29 cellular contexts compared by ENCODE assay signal in the genomic region with DNA sequence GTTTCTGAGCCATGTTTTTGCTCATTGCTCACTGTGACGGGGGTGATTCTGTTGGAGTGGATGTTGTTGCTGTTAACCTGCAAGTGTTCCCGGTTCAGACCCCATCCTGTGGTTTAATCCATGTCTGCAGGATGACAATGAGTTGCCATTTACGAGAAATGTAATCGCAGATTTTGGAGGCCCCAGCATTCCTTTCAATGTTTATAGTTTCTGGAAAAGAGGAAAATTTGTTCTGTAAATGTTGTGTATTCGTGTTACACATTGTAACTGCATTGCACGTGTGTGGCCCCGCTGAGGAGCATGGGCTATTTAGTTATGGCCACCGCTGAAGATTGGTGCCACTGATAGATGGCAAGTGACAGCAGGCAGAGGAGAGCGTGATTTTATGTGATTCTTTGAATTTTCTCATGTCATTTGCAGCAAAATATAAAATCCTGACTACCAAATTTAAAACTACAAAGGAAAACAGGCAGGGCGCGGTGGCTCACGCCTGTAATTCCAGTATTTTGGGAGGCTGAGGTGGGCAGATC.
"Had no signal": no experiment of that assay in that cellular context is flagged by ENCODE, and none has a peak within 500 bp of the region (broad histone marks: within the 10 kb centered on the region; RNA-seq: fewer than 3 reads in every experiment).

No MANE protein-coding gene starts in this region.

- H3K36me3 Mint-ChIP-seq: activated naive CD8-positive, alpha-beta T cell had no signal

- H3K4me1 Mint-ChIP-seq: activated CD4-positive, alpha-beta T cell treated with anti-CD3 and anti-CD28 coated beads for 36 hours; activated CD4-positive, alpha-beta T cell treated with anti-CD3 and anti-CD28 coated beads, Interleukin-2, amount 10 ng/mL, durations not matched to agents 7 days and 5 days; central memory CD8-positive, alpha-beta T cell had no signal

- DNase-seq: activated CD4-positive, alpha-beta T cell treated with anti-CD3 and anti-CD28 coated beads for 36 hours; activated CD4-positive, alpha-beta T cell treated with anti-CD3 and anti-CD28 coated beads, Interleukin-2, amount 10 ng/mL, durations not matched to agents 7 days and 5 days; activated CD4-positive, alpha-beta T cell treated with anti-CD3 and anti-CD28 coated beads, Interleukin-2, amount 50 U/mL, for 48 hours; activated CD4-positive, CD25-positive, alpha-beta regulatory T cell; activated CD4-positive, CD25-positive, alpha-beta regulatory T cell treated with anti-CD3 and anti-CD28 coated beads, Interleukin-2, amount 50 U/mL, for 72 hours; activated CD8-positive, alpha-beta memory T cell treated with anti-CD3 and anti-CD28 coated beads, Interleukin-2, amount 50 U/mL, for 48 hours; activated effector memory CD4-positive, alpha-beta T cell treated with Interleukin-2 at 50 U/mL for 16 hours; activated gamma-delta T cell treated with Interleukin-2 at 50 U/mL for 16 hours; activated naive CD4-positive, alpha-beta T cell treated with anti-CD3 and anti-CD28 coated beads, Interleukin-2, amount 50 U/mL, for 16 hours; activated naive CD4-positive, alpha-beta T cell treated with Interleukin-2 at 50 U/mL for 16 hours; activated T-cell treated with anti-CD3 and anti-CD28 coated beads for 4 hours; activated T-cell treated with anti-CD3 and anti-CD28 coated beads, Interleukin-2, amount 50 U/mL, for 24 hours; activated T-cell treated with anti-CD3 and anti-CD28 coated beads, Interleukin-2, amount 50 U/mL, for 72 hours; amniotic stem cell; anterior cingulate cortex; brain microvascular endothelial cell; dorsolateral prefrontal cortex; effector memory CD4-positive, alpha-beta T cell; endodermal cell; foreskin keratinocyte; gastrocnemius medialis; glutamatergic neuron; heart left ventricle; T-helper 2 cell had no signal

- H3K27ac ChIP-seq: brain microvascular endothelial cell, coronary artery, dorsolateral prefrontal cortex, foreskin keratinocyte, gastrocnemius medialis, heart left ventricle had no signal

- H3K4me3 Mint-ChIP-seq: activated CD4-positive, alpha-beta T cell treated with anti-CD3 and anti-CD28 coated beads for 36 hours; activated CD4-positive, alpha-beta T cell treated with anti-CD3 and anti-CD28 coated beads, Interleukin-2, amount 10 ng/mL, durations not matched to agents 7 days and 5 days; activated naive CD8-positive, alpha-beta T cell; activated T-cell treated with anti-CD3 and anti-CD28 coated beads, Interleukin-2, amount 50 U/mL, for 24 hours; activated T-cell treated with anti-CD3 and anti-CD28 coated beads, Interleukin-2, amount 50 U/mL, for 72 hours; central memory CD8-positive, alpha-beta T cell; dendritic cell treated with granulocyte-macrophage colony-stimulating factor and Interleukin-4, amounts not matched to agents 40 ng/mL and 50 ng/mL, for 4 days; endodermal cell had no signal

- H3K27ac Mint-ChIP-seq: activated CD4-positive, alpha-beta T cell treated with anti-CD3 and anti-CD28 coated beads for 36 hours; activated CD4-positive, alpha-beta T cell treated with anti-CD3 and anti-CD28 coated beads, Interleukin-2, amount 10 ng/mL, durations not matched to agents 7 days and 5 days; activated naive CD8-positive, alpha-beta T cell; activated T-cell treated with anti-CD3 and anti-CD28 coated beads, Interleukin-2, amount 50 U/mL, for 24 hours; activated T-cell treated with anti-CD3 and anti-CD28 coated beads, Interleukin-2, amount 50 U/mL, for 72 hours; dendritic cell treated with granulocyte-macrophage colony-stimulating factor and Interleukin-4, amounts not matched to agents 40 ng/mL and 50 ng/mL, for 4 days; endodermal cell had no signal

- H3K36me3 ChIP-seq: brain microvascular endothelial cell, gastrocnemius medialis, heart left ventricle had no signal

- H3K4me3 ChIP-seq: coronary artery, dorsolateral prefrontal cortex, gastrocnemius medialis, heart left ventricle had no signal

- H3K9me3 Mint-ChIP-seq: activated CD4-positive, alpha-beta T cell treated with anti-CD3 and anti-CD28 coated beads, Interleukin-2, amount 10 ng/mL, durations not matched to agents 7 days and 5 days; activated T-cell treated with anti-CD3 and anti-CD28 coated beads, Interleukin-2, amount 50 U/mL, for 24 hours; activated T-cell treated with anti-CD3 and anti-CD28 coated beads, Interleukin-2, amount 50 U/mL, for 72 hours; central memory CD8-positive, alpha-beta T cell; dendritic cell treated with granulocyte-macrophage colony-stimulating factor and Interleukin-4, amounts not matched to agents 40 ng/mL and 50 ng/mL, for 4 days; endodermal cell had no signal

- H3K27me3 ChIP-seq: brain microvascular endothelial cell, dorsolateral prefrontal cortex, gastrocnemius medialis, heart left ventricle had no signal

- H3K9me3 ChIP-seq: gastrocnemius medialis, heart left ventricle had no signal

- ATAC-seq: activated CD4-positive, alpha-beta T cell treated with anti-CD3 and anti-CD28 coated beads for 36 hours; activated T-cell treated with anti-CD3 and anti-CD28 coated beads, Interleukin-2, amount 50 U/mL, for 72 hours; esophagus mucosa; foreskin keratinocyte; gastrocnemius medialis; heart left ventricle had no signal

- H3K4me1 ChIP-seq: foreskin keratinocyte, gastrocnemius medialis, heart left ventricle had no signal

- H3K27me3 Mint-ChIP-seq: activated CD4-positive, alpha-beta T cell treated with anti-CD3 and anti-CD28 coated beads, Interleukin-2, amount 10 ng/mL, durations not matched to agents 7 days and 5 days had no signal
